Comparison of ENCODE assay signal across 13 cellular contexts in genomic region chr6:24902782-24903181, GRCh38. TPM values are rescaled to one million over a fixed set of nuclear protein-coding genes. Genes with fewer than 3 reads are reported as not detected.
DNase-seq lines count a peak whose midpoint lies in the region; ATAC-seq, FAIRE-seq and TF ChIP-seq lines count a peak whose summit lies in the region.
"Had no signal": no experiment of that assay in that cellular context is flagged by ENCODE, and none has a peak within 500 bp of the region (broad histone marks: within the 10 kb centered on the region; RNA-seq: fewer than 3 reads in every experiment).

No MANE protein-coding gene starts in this region.

- CTCF ChIA-PET in activated CD4-positive, alpha-beta memory T cell treated with anti-CD3 and anti-CD28 coated beads, Interleukin-2, amount 10 ng/mL, durations not matched to agents 7 days and 5 days (lab: Charles Lee): interaction anchor here (1.2 kb wide), 1 partner anchor 115 kb away, joined by 5 read pairs; no protein-coding TSS in a partner anchor

- H3K27ac Mint-ChIP-seq in activated CD4-positive, alpha-beta memory T cell treated with anti-CD3 and anti-CD28 coated beads, Interleukin-2, amount 10 ng/mL, durations not matched to agents 7 days and 5 days: peak overlapping the region; percentile 40

- TF ChIP-seq EP300 in ovary (IDR thresholded peaks at IDR 0.05): no peak

- peak; percentile 70 for DNase-seq in A172 (ENCODE audit: low spot score)
- peak; percentile 76 for DNase-seq in GM04504 (ENCODE audit: low read depth)
- no peak for DNase-seq in activated CD4-positive, alpha-beta memory T cell treated with anti-CD3 and anti-CD28 coated beads, Interleukin-2, amount 10 ng/mL, durations not matched to agents 7 days and 5 days
- peak in 1 of 2 donors; percentile 38 for DNase-seq in foreskin keratinocyte
- DNase-seq in ovary: no peak
- no peak for DNase-seq in small intestine
- no peak for DNase-seq in activated CD8-positive, alpha-beta memory T cell treated with anti-CD3 and anti-CD28 coated beads, Interleukin-2, amount 50 U/mL, for 48 hours
- DNase-seq: COR-L47, left colon, NCI-H2029 treated with DMSO at 0.1 percent for 48 hours, Right ventricle myocardium superior had no signal

- ATAC-seq in foreskin keratinocyte: peak; percentile 50
- ATAC-seq in GM19397 (IDR thresholded peaks at IDR 0.05; ENCODE audit: unreplicated experiment): no peak
- ATAC-seq: left colon had no signal

- H3K9me3 ChIP-seq in ovary (no peaks in the 10 kb centered on the region), small intestine (ENCODE audit: control insufficient read depth, low read depth) (no peaks in the 10 kb centered on the region)

- no peak overlapping the region for H3K27ac ChIP-seq in foreskin keratinocyte
- no peak overlapping the region for H3K27ac ChIP-seq in ovary
- no peak overlapping the region for H3K27ac ChIP-seq in small intestine (ENCODE audit: low read depth in 1 of 2, low read length in 1 of 2)

- POLR2A ChIA-PET in activated CD4-positive, alpha-beta memory T cell treated with anti-CD3 and anti-CD28 coated beads, Interleukin-2, amount 10 ng/mL, durations not matched to agents 7 days and 5 days (lab: Charles Lee): interaction anchor here (1.3 to 1.8 kb wide), 3 partner anchors 9 to 16 kb away, joined by 3 to 6 read pairs (median 4); no protein-coding TSS in a partner anchor

- no peaks in the 10 kb centered on the region for H3K36me3 ChIP-seq in ovary
- no peaks in the 10 kb centered on the region for H3K36me3 ChIP-seq in small intestine (ENCODE audit: control insufficient read depth in 2 of 2, insufficient read depth in 2 of 2, low read length in 2 of 2)

- H3K27me3 Mint-ChIP-seq in activated CD4-positive, alpha-beta memory T cell treated with anti-CD3 and anti-CD28 coated beads, Interleukin-2, amount 10 ng/mL, durations not matched to agents 7 days and 5 days: no peaks in the 10 kb centered on the region

- WGBS in ovary, 3 donors: 23 to 48% (median 28%) methylated on average over 1 of the region's 1 CpG
- 62 to 77% (median 66%) methylated on average over 1 of the region's 1 CpG for WGBS in small intestine, 3 donors

- peaks cover 2% of the 10 kb centered on the region for H3K9me3 Mint-ChIP-seq in activated CD4-positive, alpha-beta memory T cell treated with anti-CD3 and anti-CD28 coated beads, Interleukin-2, amount 10 ng/mL, durations not matched to agents 7 days and 5 days

- no peak for FAIRE-seq in small intestine (lab: Jason Lieb, UNC)
- FAIRE-seq: H1 had no signal

- peaks cover 79% of the 10 kb centered on the region for H3K4me1 Mint-ChIP-seq in activated CD4-positive, alpha-beta memory T cell treated with anti-CD3 and anti-CD28 coated beads, Interleukin-2, amount 10 ng/mL, durations not matched to agents 7 days and 5 days

- H3K4me3 ChIP-seq in ovary: no peak overlapping the region
- no peak overlapping the region for H3K4me3 ChIP-seq in small intestine (ENCODE audit: low read depth in 1 of 2, low read length in 2 of 2)

- H3K4me3 Mint-ChIP-seq in activated CD4-positive, alpha-beta memory T cell treated with anti-CD3 and anti-CD28 coated beads, Interleukin-2, amount 10 ng/mL, durations not matched to agents 7 days and 5 days: no peak overlapping the region

- TF ChIP-seq POLR2A in ovary (IDR thresholded peaks at IDR 0.05): no peak

- H3K4me1 ChIP-seq in foreskin keratinocyte (no peaks in the 10 kb centered on the region), ovary (ENCODE audit: insufficient read depth) (no peaks in the 10 kb centered on the region), small intestine (ENCODE audit: control insufficient read depth in 2 of 2, insufficient read depth in 1 of 2, low read depth in 1 of 2, low read length in 1 of 2) (no peaks in the 10 kb centered on the region)

- TF ChIP-seq CTCF in foreskin keratinocyte (conservative IDR thresholded peaks at IDR 0.05) (no peak), ovary (IDR thresholded peaks at IDR 0.05) (no peak)

- peaks cover 40% of the 10 kb centered on the region for H3K27me3 ChIP-seq in foreskin keratinocyte
- no peaks in the 10 kb centered on the region for H3K27me3 ChIP-seq in ovary
- H3K27me3 ChIP-seq in small intestine (ENCODE audit: control insufficient read depth in 2 of 2, insufficient read depth in 2 of 2, low read length in 2 of 2): no peaks in the 10 kb centered on the region

- peaks cover 92% of the 10 kb centered on the region for H3K36me3 Mint-ChIP-seq in activated CD4-positive, alpha-beta memory T cell treated with anti-CD3 and anti-CD28 coated beads, Interleukin-2, amount 10 ng/mL, durations not matched to agents 7 days and 5 days (ENCODE audit: low read depth)

- intact Hi-C loops in ovary (cut with DNase I): no loop called here

RNA-seq across cellular contexts. Expression of gene RIPOR2, which starts 33.0 kb away (rescaled TPM):
- total RNA-seq in A172 (2014; rRNA removed; shearing (Covaris generic)): 0.53 TPM in 1 of 2 replicates, not detected in the other
- total RNA-seq in activated CD4-positive, alpha-beta memory T cell treated with anti-CD3 and anti-CD28 coated beads, Interleukin-2, amount 10 ng/mL, durations not matched to agents 7 days and 5 days: 100 to 1,000 TPM; 234 to 240 TPM
- total RNA-seq in foreskin keratinocyte (0.04 TPM in 1 of 2 replicates, not detected in the other), ovary (10 to 100 TPM in 1 of 7 donors, 1 to 10 TPM in 6; 1.1 to 14.4 (median 4.5) TPM)
- polyA plus RNA-seq in foreskin keratinocyte (not detected in 2 replicates), ovary (1 to 10 TPM; 3.6 to 8.1 TPM), small intestine (1 to 10 TPM; 1.6 to 3.1 (median 1.8) TPM)

Comparison
In these comparisons a context has a peak if more than half of its experiments do, and no peak if none do; other contexts are left out.
1. DNase-seq: peak in A172 (single experiment) and GM04504 (single experiment); none in activated CD4-positive, alpha-beta memory T cell treated with anti-CD3 and anti-CD28 coated beads, Interleukin-2, amount 10 ng/mL, durations not matched to agents 7 days and 5 days (single experiment), ovary (0 of 5), small intestine (single experiment) and activated CD8-positive, alpha-beta memory T cell treated with anti-CD3 and anti-CD28 coated beads, Interleukin-2, amount 50 U/mL, for 48 hours (single experiment).
2. RNA of gene RIPOR2, which starts 33.0 kb away (total RNA-seq): 234 to 240 TPM in activated CD4-positive, alpha-beta memory T cell treated with anti-CD3 and anti-CD28 coated beads, Interleukin-2, amount 10 ng/mL, durations not matched to agents 7 days and 5 days; 1.1 to 14.4 TPM in ovary, 0.04 TPM in foreskin keratinocyte and 0.53 TPM in A172; every median in the first group is over 10 times any median in the second.